In the genomic region with DNA sequence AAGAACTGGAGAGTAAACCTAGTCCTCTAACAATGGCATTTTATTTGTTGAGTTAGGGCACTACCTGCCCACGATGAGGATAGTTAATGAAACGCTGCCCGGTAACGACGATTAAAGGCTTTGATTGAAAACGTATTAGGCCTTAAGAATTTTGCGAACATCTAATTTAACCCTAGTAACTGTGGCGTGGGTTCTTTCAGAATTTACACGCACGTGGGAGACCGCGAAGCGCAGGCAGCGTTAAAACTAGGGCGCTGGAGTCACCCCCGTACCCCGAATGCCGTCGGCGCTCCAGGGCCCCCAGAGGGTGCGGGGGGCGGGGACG, we compare ENCODE assay signal across 1 cellular context.
TF ChIP-seq lines count a peak whose summit lies in the region.

No MANE protein-coding gene starts in this region.

TF ChIP-seq in GM12878, 131 proteins besides CTCF, POLR2A, EP300 and RAD21 (continued from another document):
- TF ChIP-seq, protein P1, sequence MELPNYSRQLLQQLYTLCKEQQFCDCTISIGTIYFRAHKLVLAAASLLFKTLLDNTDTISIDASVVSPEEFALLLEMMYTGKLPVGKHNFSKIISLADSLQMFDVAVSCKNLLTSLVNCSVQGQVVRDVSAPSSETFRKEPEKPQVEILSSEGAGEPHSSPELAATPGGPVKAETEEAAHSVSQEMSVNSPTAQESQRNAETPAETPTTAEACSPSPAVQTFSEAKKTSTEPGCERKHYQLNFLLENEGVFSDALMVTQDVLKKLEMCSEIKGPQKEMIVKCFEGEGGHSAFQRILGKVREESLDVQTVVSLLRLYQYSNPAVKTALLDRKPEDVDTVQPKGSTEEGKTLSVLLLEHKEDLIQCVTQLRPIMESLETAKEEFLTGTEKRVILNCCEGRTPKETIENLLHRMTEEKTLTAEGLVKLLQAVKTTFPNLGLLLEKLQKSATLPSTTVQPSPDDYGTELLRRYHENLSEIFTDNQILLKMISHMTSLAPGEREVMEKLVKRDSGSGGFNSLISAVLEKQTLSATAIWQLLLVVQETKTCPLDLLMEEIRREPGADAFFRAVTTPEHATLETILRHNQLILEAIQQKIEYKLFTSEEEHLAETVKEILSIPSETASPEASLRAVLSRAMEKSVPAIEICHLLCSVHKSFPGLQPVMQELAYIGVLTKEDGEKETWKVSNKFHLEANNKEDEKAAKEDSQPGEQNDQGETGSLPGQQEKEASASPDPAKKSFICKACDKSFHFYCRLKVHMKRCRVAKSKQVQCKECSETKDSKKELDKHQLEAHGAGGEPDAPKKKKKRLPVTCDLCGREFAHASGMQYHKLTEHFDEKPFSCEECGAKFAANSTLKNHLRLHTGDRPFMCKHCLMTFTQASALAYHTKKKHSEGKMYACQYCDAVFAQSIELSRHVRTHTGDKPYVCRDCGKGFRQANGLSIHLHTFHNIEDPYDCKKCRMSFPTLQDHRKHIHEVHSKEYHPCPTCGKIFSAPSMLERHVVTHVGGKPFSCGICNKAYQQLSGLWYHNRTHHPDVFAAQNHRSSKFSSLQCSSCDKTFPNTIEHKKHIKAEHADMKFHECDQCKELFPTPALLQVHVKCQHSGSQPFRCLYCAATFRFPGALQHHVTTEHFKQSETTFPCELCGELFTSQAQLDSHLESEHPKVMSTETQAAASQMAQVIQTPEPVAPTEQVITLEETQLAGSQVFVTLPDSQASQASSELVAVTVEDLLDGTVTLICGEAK (IDR thresholded peaks at IDR 0.05; ENCODE audit: borderline replicate concordance): no peak
TF ChIP-seq in GM12878: peak in this region for 8.
